12 cellular contexts compared by ENCODE assay signal in genomic region chr17:18383079-18383481, GRCh38. TPM values are rescaled to one million over a fixed set of nuclear protein-coding genes. Genes with fewer than 3 reads are reported as not detected.
DNase-seq lines count a peak whose midpoint lies in the region; ATAC-seq and TF ChIP-seq lines count a peak whose summit lies in the region.
"Not testable (repeated sequence)": the region's sequence is repeated elsewhere in the genome, so short reads cannot be mapped to it uniquely, and the experiment has no call there.
"Had no signal": no experiment of that assay in that cellular context is flagged by ENCODE, and none has a peak within 500 bp of the region (broad histone marks: within the 10 kb centered on the region; RNA-seq: fewer than 3 reads in every experiment).

No MANE protein-coding gene starts in this region.

- not testable (repeated sequence) for H3K9me3 ChIP-seq in BLaER1; H9 (ENCODE audit: control insufficient read depth, low read depth, low read length); endodermal cell (ENCODE audit: control insufficient read depth, low read length)

- not testable (repeated sequence) for H4K91ac ChIP-seq in H9 (ENCODE audit: insufficient read length, low read depth, low read length)

- DNase-seq in H9 (peak; percentile 73), NCI-H510A treated with DMSO at 0.1 percent for 48 hours (lab: John Stamatoyannopoulos, UW) (peak; percentile 7), endodermal cell (peak; percentile 73), posterior vena cava (ENCODE audit: low spot score) (peak; percentile 64)
- DNase-seq in activated CD4-positive, alpha-beta T cell treated with anti-CD3 and anti-CD28 coated beads for 48 hours: peak; percentile 15
- peak; percentile 34 for DNase-seq in activated naive CD4-positive, alpha-beta T cell treated with anti-CD3 and anti-CD28 coated beads for 36 hours

- H3K4me3 Mint-ChIP-seq in H9; activated naive CD4-positive, alpha-beta T cell treated with anti-CD3 and anti-CD28 coated beads for 36 hours; endodermal cell: not testable (repeated sequence)
- peak overlapping the region; percentile 21 for H3K4me3 Mint-ChIP-seq in stimulated activated memory B cell treated with anti-CD40 and anti-IgM and Interleukin-4, amounts not matched to agents 10 μg/mL and 1 μg/mL and 100 μg/mL, for 72 hours

- peaks cover 4 to 11% of the 10 kb centered on the region in 2 experiments; a peak in 3 of 4 replicates for H3K4me1 Mint-ChIP-seq in H9
- H3K4me1 Mint-ChIP-seq in activated naive CD4-positive, alpha-beta T cell treated with anti-CD3 and anti-CD28 coated beads for 36 hours (ENCODE audit: low read depth); endodermal cell: not testable (repeated sequence)
- peaks cover 13% of the 10 kb centered on the region for H3K4me1 Mint-ChIP-seq in stimulated activated memory B cell treated with anti-CD40 and anti-IgM and Interleukin-4, amounts not matched to agents 10 μg/mL and 1 μg/mL and 100 μg/mL, for 72 hours

- H2AK5ac ChIP-seq in H9 (ENCODE audit: insufficient read length, low read length): not testable (repeated sequence)

- peaks cover 17% of the 10 kb centered on the region for H3K27me3 ChIP-seq in BLaER1
- H3K27me3 ChIP-seq in H9 (ENCODE audit: insufficient read depth, low read length); endodermal cell (ENCODE audit: control insufficient read depth, insufficient read depth, low read length, poor library complexity, severe bottlenecking): not testable (repeated sequence)

- H2BK12ac ChIP-seq in H9 (ENCODE audit: insufficient read length, low read depth, low read length): not testable (repeated sequence)

- H2BK15ac ChIP-seq in H9 (ENCODE audit: low read depth, low read length): not testable (repeated sequence)

- H2AFZ ChIP-seq in H9 (ENCODE audit: low read length): not testable (repeated sequence)

- H3K56ac ChIP-seq in H9 (ENCODE audit: insufficient read length, low read depth, low read length): not testable (repeated sequence)

- peak; percentile 24 for ATAC-seq in stimulated activated memory B cell treated with anti-CD40 and anti-IgM and Interleukin-4, amounts not matched to agents 10 μg/mL and 1 μg/mL and 100 μg/mL, for 72 hours

- not testable (repeated sequence) for H4K8ac ChIP-seq in H9 (replicated peaks; ENCODE audit: insufficient read length, low read depth, low read length)

- intact Hi-C loops in activated naive CD4-positive, alpha-beta T cell treated with anti-CD3 and anti-CD28 coated beads for 36 hours (cut with micrococcal nuclease): not testable (repeated sequence)
- intact Hi-C loops in posterior vena cava (cut with DNase I): loop anchor here in 1 of 2 donors (10.0 kb wide), 1 partner anchor 532 kb away; no protein-coding TSS in a partner anchor

- H3K36me3 Mint-ChIP-seq in H9 (ENCODE audit: insufficient read depth in 1 of 3, low read depth in 3 of 3); activated naive CD4-positive, alpha-beta T cell treated with anti-CD3 and anti-CD28 coated beads for 36 hours (ENCODE audit: low read depth); endodermal cell (ENCODE audit: low read depth); stimulated activated memory B cell treated with anti-CD40 and anti-IgM and Interleukin-4, amounts not matched to agents 10 μg/mL and 1 μg/mL and 100 μg/mL, for 72 hours: not testable (repeated sequence)

- H3K4me1 ChIP-seq in BLaER1: peaks cover 11% of the 10 kb centered on the region
- H3K4me1 ChIP-seq in H9 (ENCODE audit: insufficient read depth, low read length); endodermal cell (ENCODE audit: control insufficient read depth, insufficient read depth, low read length): not testable (repeated sequence)

- H3K4me2 ChIP-seq in BLaER1: peak overlapping the region; percentile 36; the same call in 1 of the 2 replicates
- H3K4me2 ChIP-seq in H9 (ENCODE audit: insufficient read depth, insufficient read length, low read length): not testable (repeated sequence)

- H3K23ac ChIP-seq in H9 (ENCODE audit: insufficient read length, low read depth, low read length): not testable (repeated sequence)

- not testable (repeated sequence) for H3K36me3 ChIP-seq in BLaER1; endodermal cell (ENCODE audit: control insufficient read depth, insufficient read depth, low read length)

- not testable (repeated sequence) for H3K4me3 ChIP-seq in BLaER1; endodermal cell (ENCODE audit: low read length)

- not testable (repeated sequence) for H4K5ac ChIP-seq in H9 (ENCODE audit: insufficient read length, low read depth, low read length)

- H3K9me3 Mint-ChIP-seq in H9; activated naive CD4-positive, alpha-beta T cell treated with anti-CD3 and anti-CD28 coated beads for 36 hours; endodermal cell; stimulated activated memory B cell treated with anti-CD40 and anti-IgM and Interleukin-4, amounts not matched to agents 10 μg/mL and 1 μg/mL and 100 μg/mL, for 72 hours: not testable (repeated sequence)

- H3K27ac Mint-ChIP-seq in H9; activated naive CD4-positive, alpha-beta T cell treated with anti-CD3 and anti-CD28 coated beads for 36 hours; endodermal cell; stimulated activated memory B cell treated with anti-CD40 and anti-IgM and Interleukin-4, amounts not matched to agents 10 μg/mL and 1 μg/mL and 100 μg/mL, for 72 hours: not testable (repeated sequence)

- not testable (repeated sequence) for H2BK20ac ChIP-seq in H9 (ENCODE audit: low read depth, low read length, poor library complexity, severe bottlenecking)

- not testable (repeated sequence) for H3K27ac ChIP-seq in BLaER1; H9 (ENCODE audit: insufficient read length, low read depth, low read length); endodermal cell (ENCODE audit: low read depth, low read length)

- not testable (repeated sequence) for H3K9ac ChIP-seq in BLaER1; H9 (ENCODE audit: extremely low read depth, insufficient read length, low read length); endodermal cell (ENCODE audit: extremely low read depth, low read length, poor library complexity, severe bottlenecking)

- H3K79me2 ChIP-seq in H9 (ENCODE audit: insufficient read depth, low read length): not testable (repeated sequence)

- not testable (repeated sequence) for H2BK5ac ChIP-seq in H9 (ENCODE audit: insufficient read length, low read length)

- H3T11ph ChIP-seq in H9 (ENCODE audit: low read length): not testable (repeated sequence)

- H3K14ac ChIP-seq in H9 (ENCODE audit: insufficient read depth, low read length): peak overlapping the region; percentile 80

- H3K27me3 Mint-ChIP-seq in H9 (ENCODE audit: low read depth) (peaks cover 13% of the 10 kb centered on the region), endodermal cell (ENCODE audit: insufficient read depth) (peaks cover 12% of the 10 kb centered on the region)
- H3K27me3 Mint-ChIP-seq in activated naive CD4-positive, alpha-beta T cell treated with anti-CD3 and anti-CD28 coated beads for 36 hours (ENCODE audit: low read depth): peaks cover 11% of the 10 kb centered on the region
- H3K27me3 Mint-ChIP-seq in stimulated activated memory B cell treated with anti-CD40 and anti-IgM and Interleukin-4, amounts not matched to agents 10 μg/mL and 1 μg/mL and 100 μg/mL, for 72 hours: peaks cover 65% of the 10 kb centered on the region

- not testable (repeated sequence) for H3K23me2 ChIP-seq in H9 (ENCODE audit: insufficient read length, low read depth, low read length, poor library complexity, severe bottlenecking)

- not testable (repeated sequence) for H3K18ac ChIP-seq in H9 (ENCODE audit: insufficient read length, low read depth, low read length)

- CTCF ChIA-PET in activated naive CD4-positive, alpha-beta T cell treated with anti-CD3 and anti-CD28 coated beads for 36 hours (lab: Charles Lee): interaction anchor here (0.6 to 0.8 kb wide), 2 partner anchors 12 to 34 kb away, joined by 3 to 4 read pairs; no protein-coding TSS in a partner anchor

- H2BK120ac ChIP-seq in H9 (ENCODE audit: low read depth, low read length, poor library complexity, severe bottlenecking): not testable (repeated sequence)

- H3K4ac ChIP-seq in H9 (ENCODE audit: low read depth, low read length): not testable (repeated sequence)

- TF ChIP-seq CTCF in H9 (conservative IDR thresholded peaks at IDR 0.05); endodermal cell (conservative IDR thresholded peaks at IDR 0.05): not testable (repeated sequence)

- H3K79me1 ChIP-seq in H9 (ENCODE audit: insufficient read depth, low read depth, low read length, poor library complexity, severe bottlenecking): not testable (repeated sequence)

- H4K20me1 ChIP-seq in BLaER1; H9 (ENCODE audit: control insufficient read depth, insufficient read depth, insufficient read length): not testable (repeated sequence)

- no CpG with 5 or more reads among the region's 36 CpGs for WGBS in H9 (ENCODE audit: extremely low coverage, insufficient read length, low lambda C conversion rate)
- 88 to 93% methylated on average over 26 to 31 of the region's 36 CpGs for WGBS in endodermal cell (ENCODE audit: insufficient coverage in 1 of 2, insufficient read length in 1 of 2), 2 experiments

RNA-seq across cellular contexts. Expression of gene EVPLL, which starts 5.5 kb away (rescaled TPM):
- total RNA-seq in H9 (2021) (0.61 TPM in 1 of 2 replicates, not detected in the other), endodermal cell (not detected), posterior vena cava (not detected)
- not detected for total RNA-seq in activated naive CD4-positive, alpha-beta T cell treated with anti-CD3 and anti-CD28 coated beads for 36 hours
- polyA plus RNA-seq in endodermal cell (2013, experiment 1 of 2): not detected
- polyA plus RNA-seq in endodermal cell (2013, experiment 2 of 2): not detected
- total RNA-seq: myocyte, thoracic aorta had no signal
- polyA plus RNA-seq: IgD-negative memory B cell, mammary epithelial cell had no signal

RNA-seq across cellular contexts. Expression of gene SHMT1, which starts 19.7 kb away (rescaled TPM):
- total RNA-seq in H9 (2021) (41.8 and 42.8 TPM in 2 replicates), endodermal cell (10 to 100 TPM; 38.5 to 40.9 TPM), posterior vena cava (10 to 100 TPM in 1 of 2 donors, 1 to 10 TPM in 1; 9.6 to 19.3 TPM)
- 10 to 100 TPM; 46.7 to 51.0 TPM for total RNA-seq in activated naive CD4-positive, alpha-beta T cell treated with anti-CD3 and anti-CD28 coated beads for 36 hours
- 25.2 TPM for polyA plus RNA-seq in endodermal cell (2013, experiment 1 of 2)
- 23.4 TPM for polyA plus RNA-seq in endodermal cell (2013, experiment 2 of 2)

Comparison
In these comparisons a context has a peak if more than half of its experiments do, and no peak if none do; other contexts are left out.
1. DNase-seq: peak in every context shown above with its lines; median percentile 73 in H9; 73 in endodermal cell; 64 in posterior vena cava; 34 in activated naive CD4-positive, alpha-beta T cell treated with anti-CD3 and anti-CD28 coated beads for 36 hours; 15 in activated CD4-positive, alpha-beta T cell treated with anti-CD3 and anti-CD28 coated beads for 48 hours; 7 in NCI-H510A treated with DMSO at 0.1 percent for 48 hours.